ENCODE assay signal across 11 cellular contexts in genomic region chr2:85589166-85589565, GRCh38. TPM values are rescaled to one million over a fixed set of nuclear protein-coding genes. Genes with fewer than 3 reads are reported as not detected.
A peak's percentile ranks its signal among the peaks of the same experiment; 100 is the strongest.
DNase-seq lines count a peak whose midpoint lies in the region; ATAC-seq and TF ChIP-seq lines count a peak whose summit lies in the region.
"Had no signal": no experiment of that assay in that cellular context is flagged by ENCODE, and none has a peak within 500 bp of the region (broad histone marks: within the 10 kb centered on the region; RNA-seq: fewer than 3 reads in every experiment).

No MANE protein-coding gene starts in this region.

- H3K9me3 ChIP-seq in Loucy (ENCODE audit: insufficient read depth, low read depth, low read length) (no peaks in the 10 kb centered on the region), heart left ventricle (no peaks in the 10 kb centered on the region)

- peaks cover 60% of the 10 kb centered on the region for H3K4me1 ChIP-seq in Loucy (ENCODE audit: insufficient read depth, low read length, poor library complexity, severe bottlenecking)
- H3K4me1 ChIP-seq in heart left ventricle = peaks cover 10 to 85% (median 76%) of the 10 kb centered on the region in 12 donors

- intact Hi-C loops in heart left ventricle (cut with DNase I) = no loop called here

- H3K9me2 ChIP-seq in Loucy (replicated peaks; ENCODE audit: low read depth, low read length) = no peaks in the 10 kb centered on the region

- peak in 1 of 5 donors; percentile 52 for DNase-seq in heart left ventricle
- no peak for DNase-seq in middle frontal gyrus (ENCODE audit: extremely low spot score, low spot score)
- no peak for DNase-seq in GF-D8 (lab: John Stamatoyannopoulos, UW)
- DNase-seq: activated naive CD8-positive, alpha-beta T cell treated with anti-CD3 and anti-CD28 coated beads for 36 hours; DMS79; nephron progenitor cell; SIG-M5; stimulated activated CD4-positive, alpha-beta T cell treated with anti-CD3 and anti-CD28 coated beads, Interleukin-12 subunit alpha, Interleukin-12 subunit beta, amount 100 ng/mL, for 4 hours had no signal

- no peaks in the 10 kb centered on the region for H4K20me1 ChIP-seq in Loucy (ENCODE audit: insufficient read depth, low read length, poor library complexity, severe bottlenecking)

- H3K27me3 ChIP-seq in Loucy (ENCODE audit: insufficient read depth, low read length, poor library complexity, severe bottlenecking) (no peaks in the 10 kb centered on the region), heart left ventricle (no peaks in the 10 kb centered on the region)

- H3K9ac ChIP-seq in Loucy (ENCODE audit: low read depth, low read length, poor library complexity, severe bottlenecking) = peak overlapping the region; percentile 71

- H3K79me2 ChIP-seq in Loucy (ENCODE audit: insufficient read depth, low read length) = peaks cover 46% of the 10 kb centered on the region

- ATAC-seq in heart left ventricle (no peak), GM18519 (IDR thresholded peaks at IDR 0.05; ENCODE audit: low FRiP score, unreplicated experiment) (no peak)

- H3K27ac ChIP-seq in heart left ventricle = peak overlapping the region; percentile 56 to 97 (median 88)
- peak overlapping the region in 14 of 21 experiments; percentile 16 to 92 (median 78) for H3K27ac ChIP-seq in skin epidermis

- 77 to 88% (median 85%) methylated on average over 4 of the region's 4 CpGs for WGBS in heart left ventricle, 4 donors

- no peak for TF ChIP-seq POLR2A in heart left ventricle (IDR thresholded peaks at IDR 0.05)

- H3F3A ChIP-seq in Loucy (ENCODE audit: low read depth) = 0 out of 2 replicates have a peak, but pooled peaks cover 12% of the 10 kb centered on the region

- H3K4me2 ChIP-seq in Loucy (ENCODE audit: low read depth, low read length, poor library complexity, severe bottlenecking) = peak overlapping the region; percentile 85

- TF ChIP-seq CTCF in Loucy (conservative IDR thresholded peaks at IDR 0.05; ENCODE audit: low read length) (no peak), heart left ventricle (IDR thresholded peaks at IDR 0.05) (no peak)

- peak overlapping the region; percentile 63 for H3K4me3 ChIP-seq in Loucy (ENCODE audit: low read length, poor library complexity, severe bottlenecking)
- H3K4me3 ChIP-seq in heart left ventricle = no peak overlapping the region
- no peak overlapping the region for H3K4me3 ChIP-seq in skin epidermis

- H3K36me3 ChIP-seq in Loucy (ENCODE audit: insufficient read depth, low read length) (no peaks in the 10 kb centered on the region), heart left ventricle (peaks cover 0 to 12% (median 0%) of the 10 kb centered on the region in 9 donors)

- no peak overlapping the region for H2AFZ ChIP-seq in Loucy (ENCODE audit: low read length)

RNA-seq across cellular contexts. Expression of gene VAMP5, which starts 4.9 kb away (rescaled TPM):
- total RNA-seq in heart left ventricle = 100 to 1,000 TPM in 1 of 9 donors, 10 to 100 TPM in 8; 21.0 to 186 (median 36.6) TPM
- 10 to 100 TPM; 65.4 to 81.9 TPM for polyA plus RNA-seq in heart left ventricle

RNA-seq across cellular contexts. Expression of gene RNF181, which starts 6.4 kb away (rescaled TPM):
- total RNA-seq in heart left ventricle = 100 to 1,000 TPM in 4 of 9 donors, 10 to 100 TPM in 5; 77.7 to 208 (median 92.0) TPM
- polyA plus RNA-seq in heart left ventricle = 100 to 1,000 TPM; 165 to 235 TPM

RNA-seq across cellular contexts. Expression of gene VAMP8, which starts 11.8 kb away (rescaled TPM):
- 100 to 1,000 TPM in 1 of 9 donors, 10 to 100 TPM in 4, 1 to 10 TPM in 4; 5.4 to 103 (median 10.1) TPM for total RNA-seq in heart left ventricle
- polyA plus RNA-seq in heart left ventricle = 10 to 100 TPM; 13.8 to 21.7 TPM

RNA-seq across cellular contexts. Expression of gene TMEM150A, which starts 13.3 kb away (rescaled TPM):
- total RNA-seq in heart left ventricle = 10 to 100 TPM in 5 of 9 donors, 1 to 10 TPM in 4; 6.4 to 20.8 (median 11.5) TPM
- 10 to 100 TPM; 10.5 to 14.1 TPM for polyA plus RNA-seq in heart left ventricle

RNA-seq across cellular contexts. Expression of gene C2orf68, which starts 22.7 kb away (rescaled TPM):
- 10 to 100 TPM; 12.0 to 38.2 (median 29.1) TPM for total RNA-seq in heart left ventricle
- polyA plus RNA-seq in heart left ventricle = 10 to 100 TPM; 14.3 to 37.3 TPM
